ENCODE assay signal across 4 cellular contexts in the genomic region with DNA sequence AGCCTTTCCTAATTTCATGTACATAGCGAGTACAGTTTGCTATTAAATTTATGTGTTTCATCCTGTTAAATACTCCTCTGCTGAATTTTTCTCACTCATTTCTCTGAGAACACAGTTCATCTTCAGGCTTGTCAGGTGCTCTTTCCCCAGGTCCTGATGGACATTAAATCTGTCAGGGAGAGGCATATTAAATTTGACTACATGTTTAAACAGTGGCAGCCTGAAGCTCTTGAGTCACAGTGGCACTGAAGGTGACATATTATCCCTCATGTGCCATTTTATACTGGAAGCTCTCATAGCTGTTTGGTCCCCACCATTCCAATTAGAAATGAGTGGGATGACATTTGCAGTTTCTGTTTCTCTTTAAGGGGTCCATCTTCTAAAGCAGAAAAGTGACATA.
"Had no signal": no experiment of that assay in that cellular context is flagged by ENCODE, and none has a peak within 500 bp of the region (broad histone marks: within the 10 kb centered on the region; RNA-seq: fewer than 3 reads in every experiment).

No MANE protein-coding gene starts in this region.

- ATAC-seq: GM23338, HepG2 had no signal

- DNase-seq: H9, HCEC 1CT had no signal

- H2AFZ ChIP-seq: GM23338 had no signal

- H3K4me3 ChIP-seq: GM23338 had no signal

- H3K4me2 ChIP-seq: GM23338 had no signal
